In genomic region chr3:7322957-7323679, GRCh38 we compare ENCODE assay signal across 24 cellular contexts.
"Had no signal": no experiment of that assay in that cellular context is flagged by ENCODE, and none has a peak within 500 bp of the region (broad histone marks: within the 10 kb centered on the region; RNA-seq: fewer than 3 reads in every experiment).

No MANE protein-coding gene starts in this region.

- H3K4me1 ChIP-seq: colonic mucosa, esophagus squamous epithelium, neural progenitor cell, pancreas, right lobe of liver, testis, tibial nerve, upper lobe of right lung, vagina had no signal

- H3K4me3 ChIP-seq: colonic mucosa, esophagus squamous epithelium, heart right ventricle, neural progenitor cell, pancreas, right lobe of liver, testis, tibial nerve, upper lobe of right lung, vagina had no signal

- H3K9me3 Mint-ChIP-seq: natural killer cell; neural progenitor cell; stimulated activated naive CD8-positive, alpha-beta T cell treated with anti-CD3 and anti-CD28 coated beads, Interleukin-15, amount 100 ng/mL, for 72 hours had no signal

- H3K9me3 ChIP-seq: colonic mucosa, esophagus squamous epithelium, heart right ventricle, pancreas, right lobe of liver, testis, tibial nerve, upper lobe of right lung, vagina had no signal

- H3K4me3 Mint-ChIP-seq: natural killer cell; neural progenitor cell; stimulated activated memory B cell treated with anti-CD40 and anti-IgM and Interleukin-4, amounts not matched to agents 10 μg/mL and 1 μg/mL and 100 μg/mL, for 72 hours; stimulated activated naive CD8-positive, alpha-beta T cell treated with anti-CD3 and anti-CD28 coated beads, Interleukin-15, amount 100 ng/mL, for 72 hours had no signal

- H3K27me3 Mint-ChIP-seq: progenitor cell of endocrine pancreas; stimulated activated memory B cell treated with anti-CD40 and anti-IgM and Interleukin-4, amounts not matched to agents 10 μg/mL and 1 μg/mL and 100 μg/mL, for 72 hours; stimulated activated naive CD8-positive, alpha-beta T cell treated with anti-CD3 and anti-CD28 coated beads, Interleukin-15, amount 100 ng/mL, for 72 hours had no signal

- ATAC-seq: natural killer cell; pancreas; right lobe of liver; stimulated activated memory B cell treated with anti-CD40 and anti-IgM and Interleukin-4, amounts not matched to agents 10 μg/mL and 1 μg/mL and 100 μg/mL, for 72 hours; stimulated activated naive CD8-positive, alpha-beta T cell treated with anti-CD3 and anti-CD28 coated beads, Interleukin-15, amount 100 ng/mL, for 72 hours; upper lobe of right lung had no signal

- H3K36me3 ChIP-seq: colonic mucosa, esophagus squamous epithelium, heart right ventricle, neural progenitor cell, pancreas, right lobe of liver, tibial nerve, upper lobe of right lung, vagina had no signal

- H3K36me3 Mint-ChIP-seq: natural killer cell; neural progenitor cell; stimulated activated memory B cell treated with anti-CD40 and anti-IgM and Interleukin-4, amounts not matched to agents 10 μg/mL and 1 μg/mL and 100 μg/mL, for 72 hours had no signal

- H3K4me1 Mint-ChIP-seq: neural progenitor cell; stimulated activated memory B cell treated with anti-CD40 and anti-IgM and Interleukin-4, amounts not matched to agents 10 μg/mL and 1 μg/mL and 100 μg/mL, for 72 hours; stimulated activated naive CD8-positive, alpha-beta T cell treated with anti-CD3 and anti-CD28 coated beads, Interleukin-15, amount 100 ng/mL, for 72 hours had no signal

- H3K4me2 ChIP-seq: neural progenitor cell had no signal

- H3K9ac ChIP-seq: neural progenitor cell had no signal

- FAIRE-seq: frontal cortex, islet of Langerhans, pancreas had no signal

- H3K27ac ChIP-seq: colonic mucosa, esophagus squamous epithelium, heart right ventricle, neural progenitor cell, pancreas, right lobe of liver, testis, tibial nerve, upper lobe of right lung, vagina had no signal

- H3K27ac Mint-ChIP-seq: natural killer cell; neural progenitor cell; progenitor cell of endocrine pancreas; stimulated activated memory B cell treated with anti-CD40 and anti-IgM and Interleukin-4, amounts not matched to agents 10 μg/mL and 1 μg/mL and 100 μg/mL, for 72 hours; stimulated activated naive CD8-positive, alpha-beta T cell treated with anti-CD3 and anti-CD28 coated beads, Interleukin-15, amount 100 ng/mL, for 72 hours had no signal

- DNase-seq: caudate nucleus; colonic mucosa; effector CD4-positive, alpha-beta T cell; esophagus squamous epithelium; heart right ventricle; hypothalamus; left cardiac atrium; mammary epithelial cell; natural killer cell; occipital lobe; pancreas; retina; right lobe of liver; stimulated activated CD4-positive, alpha-beta T cell treated with anti-CD3 and anti-CD28 coated beads, Interleukin-4, amount 100 ng/mL, for 24 hours; stimulated activated naive CD8-positive, alpha-beta T cell treated with anti-CD3 and anti-CD28 coated beads, Interleukin-15, amount 100 ng/mL, for 72 hours; testis; upper lobe of right lung had no signal

- H3K27me3 ChIP-seq: colonic mucosa, esophagus squamous epithelium, heart right ventricle, neural progenitor cell, pancreas, right lobe of liver, testis, tibial nerve, upper lobe of right lung, vagina had no signal

- H2AFZ ChIP-seq: neural progenitor cell had no signal
